ENCODE assay signal across 8 cellular contexts in the genomic region with DNA sequence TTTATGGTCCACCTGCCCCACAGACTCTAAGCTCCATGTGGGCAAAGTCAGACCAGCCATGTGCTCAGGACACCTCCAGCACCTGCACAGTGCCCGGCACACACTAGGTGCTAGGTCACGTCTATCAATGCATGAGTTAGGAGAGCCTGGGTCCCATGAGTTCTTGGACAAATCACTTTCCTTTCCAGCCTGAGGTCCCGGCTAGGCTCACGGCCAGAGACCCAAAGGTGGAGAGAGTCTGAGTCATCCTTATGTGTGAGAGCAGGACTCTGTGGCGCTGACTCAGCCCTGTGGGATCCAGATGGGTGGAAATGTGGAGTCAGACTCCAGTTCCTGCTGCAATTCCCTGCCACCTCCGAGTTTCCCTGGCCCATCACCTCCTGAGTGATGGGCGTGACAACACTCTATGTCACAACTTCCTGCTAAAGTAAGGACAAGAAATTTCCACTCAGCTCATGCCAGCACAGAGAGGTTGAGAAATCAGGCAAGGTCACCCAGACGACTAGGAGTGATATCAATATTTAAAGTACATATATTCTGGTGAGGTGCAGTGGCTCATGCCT. TPM values are rescaled to one million over a fixed set of nuclear protein-coding genes. Genes with fewer than 3 reads are reported as not detected.
DNase-seq lines count a peak whose midpoint lies in the region.

No MANE protein-coding gene starts in this region.

- peaks cover 34 to 55% (median 38%) of the 10 kb centered on the region in 3 donors for H3K4me1 Mint-ChIP-seq in CD8-positive, alpha-beta memory T cell

- peak overlapping the region; percentile 23 for H3K27ac ChIP-seq in adipose tissue (ENCODE audit: low read depth, low read length)
- H3K27ac ChIP-seq in subcutaneous abdominal adipose tissue (ENCODE audit: low read depth, low read length): peak overlapping the region; percentile 87
- H3K27ac ChIP-seq in CD8-positive, alpha-beta memory T cell (ENCODE audit: low read depth, low read length): no peak overlapping the region

- H3K36me3 ChIP-seq in subcutaneous abdominal adipose tissue (ENCODE audit: control insufficient read depth in 5 of 5, insufficient read depth in 5 of 5, low read length in 5 of 5): no peaks in the 10 kb centered on the region
- H3K36me3 ChIP-seq in CD8-positive, alpha-beta memory T cell (ENCODE audit: insufficient read depth, low read length): no peaks in the 10 kb centered on the region

- H3K9me3 ChIP-seq in subcutaneous abdominal adipose tissue (ENCODE audit: control insufficient read depth in 5 of 5, low read length in 5 of 5): no peaks in the 10 kb centered on the region
- H3K9me3 ChIP-seq in CD8-positive, alpha-beta memory T cell (ENCODE audit: low read length): no peaks in the 10 kb centered on the region

- peak; percentile 34 for DNase-seq in stimulated activated naive CD4-positive, alpha-beta T cell treated with Interleukin-2 at 50 U/mL for 16 hours (lab: John Stamatoyannopoulos, UW)
- no peak for DNase-seq in stimulated activated naive CD4-positive, alpha-beta T cell (lab: John Stamatoyannopoulos, UW)
- DNase-seq in hepatic stellate cell (ENCODE audit: low spot score) (peak; percentile 97), NCI-H2029 treated with DMSO at 0.1 percent for 48 hours (lab: John Stamatoyannopoulos, UW) (no peak)
- no peak for DNase-seq in stimulated activated CD4-positive, alpha-beta T cell treated with anti-CD3 and anti-CD28 coated beads, Interleukin-12 subunit alpha, Interleukin-12 subunit beta, amount 100 ng/mL, for 4 hours
- no peak for DNase-seq in CD8-positive, alpha-beta memory T cell

- H3K9ac ChIP-seq in subcutaneous abdominal adipose tissue (ENCODE audit: low read length in 5 of 5): peak overlapping the region in 1 of 5 donors; percentile 59

- no peak overlapping the region for H3K4me3 ChIP-seq in subcutaneous abdominal adipose tissue (ENCODE audit: low read depth in 1 of 5, low read length in 5 of 5)
- no peak overlapping the region for H3K4me3 ChIP-seq in CD8-positive, alpha-beta memory T cell (ENCODE audit: low read length)

- H3K9me3 Mint-ChIP-seq in CD8-positive, alpha-beta memory T cell: no peaks in the 10 kb centered on the region

- H3K27me3 Mint-ChIP-seq in CD8-positive, alpha-beta memory T cell: peaks cover 0 to 4% of the 10 kb centered on the region in 2 donors

- peak overlapping the region in 3 of 7 donors; percentile 3 to 80 (median 32) for H3K4me3 Mint-ChIP-seq in CD8-positive, alpha-beta memory T cell

- POLR2A ChIA-PET in CD8-positive, alpha-beta memory T cell (lab: Charles Lee): interaction anchor here (0.6 kb wide), 1 partner anchor 225 kb away, joined by 3 read pairs; no protein-coding TSS in a partner anchor

- H3K27ac Mint-ChIP-seq in CD8-positive, alpha-beta memory T cell: peak overlapping the region in 4 of 8 donors; percentile 23 to 65 (median 38)

- CTCF ChIA-PET in CD8-positive, alpha-beta memory T cell (lab: Charles Lee): interaction anchor here (1.0 to 8.1 kb wide), 5 partner anchors 11 to 184 kb away, joined by 3 to 68 read pairs (median 12); partner anchors contain the start of genes PIP5KL1 and TOR2A

- WGBS in adipose tissue, 3 donors: 17 to 47% (median 24%) methylated on average over 8 of the region's 8 CpGs

- H3K27me3 ChIP-seq in subcutaneous abdominal adipose tissue (ENCODE audit: control insufficient read depth in 5 of 5, insufficient read depth in 4 of 5, low read length in 5 of 5): peaks cover 0 to 7% (median 0%) of the 10 kb centered on the region in 5 donors
- H3K27me3 ChIP-seq in CD8-positive, alpha-beta memory T cell (ENCODE audit: insufficient read depth, low read length, poor library complexity, severe bottlenecking): no peaks in the 10 kb centered on the region

- peaks cover 15 to 63% (median 55%) of the 10 kb centered on the region in 5 donors for H3K4me1 ChIP-seq in subcutaneous abdominal adipose tissue (ENCODE audit: control insufficient read depth in 5 of 5, insufficient read depth in 5 of 5, low read length in 5 of 5)
- H3K4me1 ChIP-seq in CD8-positive, alpha-beta memory T cell (ENCODE audit: insufficient read depth, low read length): peaks cover 54% of the 10 kb centered on the region

- peaks cover 0 to 8% (median 0%) of the 10 kb centered on the region in 3 donors for H3K36me3 Mint-ChIP-seq in CD8-positive, alpha-beta memory T cell

RNA-seq across cellular contexts. Expression of gene ST6GALNAC4, which starts 2.5 kb away (rescaled TPM):
- 10 to 100 TPM; 20.4 to 41.4 (median 25.9) TPM for polyA plus RNA-seq in adipose tissue
- total RNA-seq in CD8-positive, alpha-beta memory T cell: 10 to 100 TPM; 32.9 to 43.2 TPM
- polyA plus RNA-seq in CD8-positive, alpha-beta memory T cell: 28.7 TPM

RNA-seq across cellular contexts. Expression of gene PIP5KL1, which starts 11.2 kb away (rescaled TPM):
- polyA plus RNA-seq in adipose tissue: under 1 TPM; 0.22 to 0.74 (median 0.74) TPM
- 1 to 10 TPM; 1.4 to 2.5 TPM for total RNA-seq in CD8-positive, alpha-beta memory T cell
- polyA plus RNA-seq in CD8-positive, alpha-beta memory T cell: 0.89 TPM

RNA-seq across cellular contexts. Expression of gene DPM2, which starts 18.3 kb away (rescaled TPM):
- 10 to 100 TPM; 26.9 to 40.5 (median 30.2) TPM for polyA plus RNA-seq in adipose tissue
- 10 to 100 TPM; 73.8 to 75.5 TPM for total RNA-seq in CD8-positive, alpha-beta memory T cell
- polyA plus RNA-seq in CD8-positive, alpha-beta memory T cell: 52.2 TPM

RNA-seq across cellular contexts. Expression of gene ST6GALNAC6, which starts 19.9 kb away (rescaled TPM):
- 100 to 1,000 TPM in 2 of 3 donors, 10 to 100 TPM in 1; 41.1 to 142 (median 141) TPM for polyA plus RNA-seq in adipose tissue
- total RNA-seq in CD8-positive, alpha-beta memory T cell: 10 to 100 TPM; 52.3 to 54.0 TPM
- 54.7 TPM for polyA plus RNA-seq in CD8-positive, alpha-beta memory T cell

RNA-seq across cellular contexts. Expression of gene AK1, which starts 41.9 kb away (rescaled TPM):
- polyA plus RNA-seq in adipose tissue: 10 to 100 TPM; 20.9 to 85.4 (median 71.1) TPM
- total RNA-seq in CD8-positive, alpha-beta memory T cell: 10 to 100 TPM; 15.8 to 20.0 TPM
- 0.23 TPM for polyA plus RNA-seq in CD8-positive, alpha-beta memory T cell

Comparison
In these comparisons a context has a peak if more than half of its experiments do, and no peak if none do; other contexts are left out.
1. DNase-seq: peak in stimulated activated naive CD4-positive, alpha-beta T cell treated with Interleukin-2 at 50 U/mL for 16 hours (single experiment) and hepatic stellate cell (single experiment); none in stimulated activated naive CD4-positive, alpha-beta T cell (0 of 6), NCI-H2029 treated with DMSO at 0.1 percent for 48 hours (single experiment), stimulated activated CD4-positive, alpha-beta T cell treated with anti-CD3 and anti-CD28 coated beads, Interleukin-12 subunit alpha, Interleukin-12 subunit beta, amount 100 ng/mL, for 4 hours (single experiment) and CD8-positive, alpha-beta memory T cell (0 of 5).